Comparison of ENCODE assay signal across 8 cellular contexts in genomic region chr2:218880749-218881594, GRCh38. TPM values are rescaled to one million over a fixed set of nuclear protein-coding genes. Genes with fewer than 3 reads are reported as not detected.
DNase-seq lines count a peak whose midpoint lies in the region; ATAC-seq and TF ChIP-seq lines count a peak whose summit lies in the region.

TSS of gene WNT10A (plus strand) at chr2:218880852. CDS start at chr2:218880996, 144 bp downstream.

- H3K9ac ChIP-seq in ES-I3 (ENCODE audit: low read depth, low read length) = peak within 1 kb of the TSS; percentile 27; the same call in 1 of the 2 replicates
- H3K9ac ChIP-seq in SK-N-MC (ENCODE audit: insufficient read length) = peak within 1 kb of the TSS; percentile 60

- H3K36me3 ChIP-seq in ES-I3 (ENCODE audit: insufficient read depth, low read length) = no peaks in the 10 kb centered on the region
- H3K36me3 ChIP-seq in SK-N-MC (ENCODE audit: insufficient read depth, low read length) = no peaks in the 10 kb centered on the region
- no peaks in the 10 kb centered on the region for H3K36me3 ChIP-seq in mucosa of descending colon (ENCODE audit: low read depth)
- no peaks in the 10 kb centered on the region for H3K36me3 ChIP-seq in brain microvascular endothelial cell (replicated peaks)

- H3K4me3 ChIP-seq in SK-N-MC (peak within 1 kb of the TSS; percentile 78), mucosa of descending colon (no peak within 1 kb of the TSS), brain microvascular endothelial cell (ENCODE audit: low read depth, low read length) (no peak within 1 kb of the TSS)

- peaks cover 86% of the 10 kb centered on the region for H3K27me3 ChIP-seq in brain microvascular endothelial cell (replicated peaks)

- intact Hi-C loops in mucosa of descending colon (cut with DNase I, micrococcal nuclease) = no loop called here

- TF ChIP-seq CTCF in mucosa of descending colon (IDR thresholded peaks at IDR 0.05) (no peak), brain microvascular endothelial cell (IDR thresholded peaks at IDR 0.05; ENCODE audit: low read depth, low read length, missing control alignments) (no peak)

- H3K4me1 ChIP-seq in ES-I3 (ENCODE audit: insufficient read depth, low read length) = peaks cover 20% of the 10 kb centered on the region
- peaks cover 14% of the 10 kb centered on the region for H3K4me1 ChIP-seq in mucosa of descending colon (ENCODE audit: low read depth)

- H3K9me3 ChIP-seq in ES-I3 (ENCODE audit: control insufficient read depth, insufficient read depth, low read length) (no peaks in the 10 kb centered on the region), SK-N-MC (ENCODE audit: low read depth, low read length) (no peaks in the 10 kb centered on the region), mucosa of descending colon (no peaks in the 10 kb centered on the region)

- no peak within 1 kb of the TSS for H3K27ac ChIP-seq in SK-N-MC
- no peak within 1 kb of the TSS for H3K27ac ChIP-seq in brain microvascular endothelial cell

- no peak for DNase-seq in SK-N-MC (ENCODE audit: low read depth, low spot score)
- DNase-seq in mucosa of descending colon = peak in 1 of 3 donors; percentile 21
- DNase-seq in NCI-H2227 (lab: John Stamatoyannopoulos, UW; ENCODE audit: unreplicated experiment) = no peak
- no peak for DNase-seq in brain microvascular endothelial cell
- no peak for DNase-seq in NCI-H2081 treated with DMSO at 0.1 percent for 48 hours (lab: John Stamatoyannopoulos, UW)
- DNase-seq in activated gamma-delta T cell (lab: John Stamatoyannopoulos, UW) = no peak

- in situ Hi-C loops in brain microvascular endothelial cell (cut with HindIII; ENCODE audit: low pct_ligation_motif_present, low sequenced_read_pairs) = no loop called here

- ATAC-seq in GM21723 (IDR thresholded peaks at IDR 0.05; ENCODE audit: unreplicated experiment) (peak; percentile 4), mucosa of descending colon (peak; percentile 1)

RNA-seq across cellular contexts. Expression of gene WNT10A, which starts in this region (rescaled TPM):
- 1 to 10 TPM in 1 of 3 donors, under 1 TPM in 2; 0.17 to 1.1 (median 0.22) TPM for total RNA-seq in mucosa of descending colon
